Comparison of ENCODE assay signal across 8 cellular contexts in the genomic region with DNA sequence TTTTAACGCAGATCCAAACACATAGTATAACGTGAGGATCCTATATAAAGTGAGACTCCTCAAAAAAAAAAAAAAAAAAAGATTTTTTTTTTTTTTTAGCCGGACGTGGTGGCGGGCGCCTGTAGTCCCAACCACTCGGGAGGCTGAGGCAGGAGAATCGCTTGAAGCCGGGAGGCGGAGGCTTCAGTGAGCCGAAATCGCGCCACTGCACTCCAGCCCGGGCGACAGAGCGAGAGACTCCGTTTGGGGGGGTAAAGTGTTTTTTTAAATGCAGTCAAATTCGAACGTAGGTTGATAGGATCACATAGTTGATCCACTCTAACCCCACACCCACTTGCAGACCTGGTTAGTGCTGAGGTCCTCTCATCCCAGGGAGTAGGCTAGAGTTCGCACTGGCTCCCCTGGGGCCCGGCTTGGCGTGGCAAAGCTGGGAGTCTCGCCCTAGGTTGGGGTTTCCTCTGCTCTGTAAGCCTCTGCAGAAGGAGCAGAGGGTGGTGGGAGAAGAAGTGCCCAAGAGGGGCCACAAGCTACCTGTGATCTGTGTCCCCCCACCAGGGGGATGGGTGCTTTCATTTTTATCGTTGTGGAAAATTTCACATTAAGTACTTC. TPM values are rescaled to one million over a fixed set of nuclear protein-coding genes. Genes with fewer than 3 reads are reported as not detected.
A peak's percentile ranks its signal among the peaks of the same experiment; 100 is the strongest.
DNase-seq lines count a peak whose midpoint lies in the region; ATAC-seq and TF ChIP-seq lines count a peak whose summit lies in the region.

No MANE protein-coding gene starts in this region.

- H3K79me2 ChIP-seq in mammary epithelial cell (ENCODE audit: insufficient read depth, low read length) = peaks cover 16% of the 10 kb centered on the region

- H3K27ac ChIP-seq in HL-60 (replicated peaks) (peak overlapping the region; percentile 61), mammary epithelial cell (ENCODE audit: insufficient read depth, low read depth, low read length) (peak overlapping the region; percentile 77)

- DNase-seq in AG04449 (ENCODE audit: low read depth, low spot score) (no peak), HL-60 (ENCODE audit: low read depth in 1 of 2, low spot score in 1 of 2) (no peak), mammary epithelial cell (no peak), activated gamma-delta T cell (lab: John Stamatoyannopoulos, UW) (no peak), HEK293T (ENCODE audit: extremely low spot score) (no peak)

- no peaks in the 10 kb centered on the region for H3K9me3 ChIP-seq in mammary epithelial cell (replicated peaks; ENCODE audit: insufficient read depth, low read length)
- H3K9me3 ChIP-seq in mononuclear cell (ENCODE audit: low read depth, low read length) = no peaks in the 10 kb centered on the region

- peak overlapping the region; percentile 76 for H3K9ac ChIP-seq in mammary epithelial cell (ENCODE audit: insufficient read depth, low read length)

- WGBS in mammary epithelial cell (ENCODE audit: low coverage, missing lambda C conversion rate) = 58% methylated on average over 2 of the region's 24 CpGs

- POLR2A ChIA-PET in AG04449 (lab: Yijun Ruan, JAX) (no interaction called here), HEK293T (lab: Yijun Ruan, JAX) (no interaction called here)

- H3K4me2 ChIP-seq in mammary epithelial cell (ENCODE audit: insufficient read depth, low read depth, low read length) = peak overlapping the region; percentile 87

- TF ChIP-seq CTCF in AG04449 (IDR thresholded peaks at IDR 0.05; ENCODE audit: insufficient read depth, low read length, missing control alignments) (no peak), HL-60 (IDR thresholded peaks at IDR 0.05; ENCODE audit: insufficient read depth, low read length) (no peak), mammary epithelial cell (conservative IDR thresholded peaks at IDR 0.05 in 1 of 2, IDR thresholded peaks at IDR 0.05 in 1 of 2; ENCODE audit: extremely low read depth in 1 of 2, insufficient read depth in 1 of 2, low read depth in 1 of 2, low read length in 2 of 2) (no peak)

- intact Hi-C loops in mammary epithelial cell (cut with micrococcal nuclease) = loop anchor here (1.0 kb wide), 1 partner anchor 21 kb away; a partner anchor contains a TSS

- H3K4me1 ChIP-seq in mammary epithelial cell (ENCODE audit: insufficient read depth, low read length) (peaks cover 9% of the 10 kb centered on the region), mononuclear cell (ENCODE audit: insufficient read depth, low read length) (peaks cover 17% of the 10 kb centered on the region)

- H3K36me3 ChIP-seq in mammary epithelial cell (ENCODE audit: insufficient read depth, low read length) = no peaks in the 10 kb centered on the region

- no peak overlapping the region for H2AFZ ChIP-seq in mammary epithelial cell (ENCODE audit: low read depth, low read length)

- in situ Hi-C loops in mammary epithelial cell (cut with MboI; ENCODE audit: low sequenced_read_pairs in 2 of 2) = no loop called here

- H3K27me3 ChIP-seq in HL-60 (ENCODE audit: insufficient read depth, poor library complexity, severe bottlenecking) (no peaks in the 10 kb centered on the region), mammary epithelial cell (ENCODE audit: insufficient read depth, low read length) (no peaks in the 10 kb centered on the region), mononuclear cell (ENCODE audit: insufficient read depth, low read length) (peaks cover 5% of the 10 kb centered on the region)

- no peaks in the 10 kb centered on the region for H4K20me1 ChIP-seq in mammary epithelial cell (ENCODE audit: insufficient read depth, low read length)

- dilution Hi-C loops in mammary epithelial cell (cut with HindIII; ENCODE audit: low sequenced_read_pairs) = no loop called here

- TSS peak; percentile 22 for BruUV-seq in mammary epithelial cell (replicated peaks; lab: Mats Ljungman, UMichigan)

- CTCF ChIA-PET in AG04449 (lab: Yijun Ruan, JAX) = no interaction called here
- CTCF ChIA-PET in mammary epithelial cell (lab: Charles Lee; ENCODE audit: low non-redundant PET) = interaction anchor here (0.5 kb wide), 1 partner anchor 57 kb away, joined by 3 read pairs; no protein-coding TSS in a partner anchor
- CTCF ChIA-PET in HEK293T (lab: Yijun Ruan, JAX) = no interaction called here

- ATAC-seq in GM21423 (IDR thresholded peaks at IDR 0.05; ENCODE audit: unreplicated experiment) (no peak), GM19351 (IDR thresholded peaks at IDR 0.05; ENCODE audit: unreplicated experiment) (no peak)

- peak overlapping the region; percentile 79 for H3K4me3 ChIP-seq in AG04449 (ENCODE audit: low read depth, low read length)
- peak overlapping the region; percentile 73 for H3K4me3 ChIP-seq in HL-60 (replicated peaks; ENCODE audit: insufficient read depth, low read length)
- peak overlapping the region; percentile 61 to 95 (median 65) for H3K4me3 ChIP-seq in mammary epithelial cell (replicated peaks in 1 of 3; ENCODE audit: insufficient read depth in 1 of 3, low read depth in 2 of 3, low read length in 3 of 3)
- peak overlapping the region; percentile 40 for H3K4me3 ChIP-seq in mononuclear cell (ENCODE audit: low read length)

TF ChIP-seq in HEK293T, 16 proteins besides CTCF, POLR2A, EP300 and RAD21:
- TF ChIP-seq BHLHE40 (IDR thresholded peaks at IDR 0.05; ENCODE audit: borderline replicate concordance) (no peak), L3MBTL2 (conservative IDR thresholded peaks at IDR 0.05) (no peak), LEF1 (IDR thresholded peaks at IDR 0.05; ENCODE audit: borderline replicate concordance) (no peak), NFRKB (IDR thresholded peaks at IDR 0.05) (no peak), TARDBP (IDR thresholded peaks at IDR 0.05) (no peak), ARNT (IDR thresholded peaks at IDR 0.05) (no peak), FOXM1 (IDR thresholded peaks at IDR 0.05; ENCODE audit: borderline replicate concordance) (no peak), SUZ12 (IDR thresholded peaks at IDR 0.05) (no peak)
- TF ChIP-seq, protein P1, sequence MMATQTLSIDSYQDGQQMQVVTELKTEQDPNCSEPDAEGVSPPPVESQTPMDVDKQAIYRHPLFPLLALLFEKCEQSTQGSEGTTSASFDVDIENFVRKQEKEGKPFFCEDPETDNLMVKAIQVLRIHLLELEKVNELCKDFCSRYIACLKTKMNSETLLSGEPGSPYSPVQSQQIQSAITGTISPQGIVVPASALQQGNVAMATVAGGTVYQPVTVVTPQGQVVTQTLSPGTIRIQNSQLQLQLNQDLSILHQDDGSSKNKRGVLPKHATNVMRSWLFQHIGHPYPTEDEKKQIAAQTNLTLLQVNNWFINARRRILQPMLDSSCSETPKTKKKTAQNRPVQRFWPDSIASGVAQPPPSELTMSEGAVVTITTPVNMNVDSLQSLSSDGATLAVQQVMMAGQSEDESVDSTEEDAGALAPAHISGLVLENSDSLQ (IDR thresholded peaks at IDR 0.05) = no peak

RNA-seq across cellular contexts. Expression of a gene that starts 6.5 kb away (rescaled TPM):
- total RNA-seq in mammary epithelial cell (under 1 TPM; 0.42 to 0.50 TPM), mononuclear cell (0.42 TPM)
- not detected for polyA plus RNA-seq in mammary epithelial cell
- polyA minus RNA-seq in mammary epithelial cell = not detected

RNA-seq across cellular contexts. Expression of a gene that starts 6.5 kb away (rescaled TPM):
- 10 to 100 TPM; 16.9 to 22.8 TPM for total RNA-seq in mammary epithelial cell
- polyA plus RNA-seq in mammary epithelial cell = 15.4 TPM
- polyA minus RNA-seq in mammary epithelial cell = 21.3 TPM
- 1.3 TPM for total RNA-seq in mononuclear cell

RNA-seq across cellular contexts. Expression of a gene that starts 14.9 kb away (rescaled TPM):
- 1,000 to 10,000 TPM in 1 of 2 donors, 100 to 1,000 TPM in 1; 916 to 1,060 TPM for total RNA-seq in mammary epithelial cell
- polyA plus RNA-seq in mammary epithelial cell = 2,328 TPM
- polyA minus RNA-seq in mammary epithelial cell = 1,005 TPM
- total RNA-seq in mononuclear cell = 1,513 TPM

RNA-seq across cellular contexts. Expression of a gene that starts 21.1 kb away (rescaled TPM):
- total RNA-seq in mammary epithelial cell = 1 to 10 TPM; 2.6 to 4.2 TPM
- polyA plus RNA-seq in mammary epithelial cell = 0.66 TPM
- not detected for polyA minus RNA-seq in mammary epithelial cell
- total RNA-seq in mononuclear cell = 0.84 TPM

RNA-seq across cellular contexts. Expression of a gene that starts 38.0 kb away (rescaled TPM):
- total RNA-seq in mammary epithelial cell (1 to 10 TPM; 1.3 to 3.7 TPM), mononuclear cell (1.9 TPM)
- 1.5 TPM for polyA plus RNA-seq in mammary epithelial cell
- 6.0 TPM for polyA minus RNA-seq in mammary epithelial cell
